ENCODE assay signal across 1 cellular context in genomic region chr19:11481777-11482383, GRCh38.
TF ChIP-seq lines count a peak whose summit lies in the region.

No MANE protein-coding gene starts in this region.

TF ChIP-seq in HepG2, 621 proteins besides CTCF, POLR2A, EP300 and RAD21 (continued from another document):
- no peak for TF ChIP-seq ZHX2 (IDR thresholded peaks at IDR 0.05; ENCODE audit: low read depth)
- TF ChIP-seq ZHX2 (CRISPR knock-in tag; IDR thresholded peaks at IDR 0.05; ENCODE audit: borderline replicate concordance) = no peak
- TF ChIP-seq PITX1 (CRISPR knock-in tag; IDR thresholded peaks at IDR 0.05) = 0 out of 2 replicates have a peak, but pooled peaks have one; percentile 27
- TF ChIP-seq U2AF2 (IDR thresholded peaks at IDR 0.05; ENCODE audit: low read depth, low read length) = no peak
- no peak for TF ChIP-seq ZNF724P (CRISPR knock-in tag; IDR thresholded peaks at IDR 0.05; ENCODE audit: borderline replicate concordance)
- TF ChIP-seq HOXD1 (CRISPR knock-in tag; IDR thresholded peaks at IDR 0.05) = no peak
- TF ChIP-seq PHF8 (CRISPR knock-in tag; IDR thresholded peaks at IDR 0.05) = no peak
- TF ChIP-seq ZNF749 (CRISPR knock-in tag; IDR thresholded peaks at IDR 0.05; ENCODE audit: borderline replicate concordance) = no peak
- TF ChIP-seq ZNF713 (CRISPR knock-in tag; IDR thresholded peaks at IDR 0.05) = no peak
- TF ChIP-seq POGK (CRISPR knock-in tag; conservative IDR thresholded peaks at IDR 0.05) = peak; percentile 33; the same call in 1 of the 2 replicates
- TF ChIP-seq PRMT3 (CRISPR knock-in tag; IDR thresholded peaks at IDR 0.05; ENCODE audit: borderline replicate concordance, low read depth) = peak; percentile 1; the same call in 1 of the 2 replicates
- TF ChIP-seq HDAC1 (CRISPR knock-in tag; IDR thresholded peaks at IDR 0.05) = peak; percentile 12; the same call in 1 of the 2 replicates
- no peak for TF ChIP-seq NKX3-1 (CRISPR knock-in tag; IDR thresholded peaks at IDR 0.05)
- no peak; the same call in 1 of the 2 replicates for TF ChIP-seq MXD1 (CRISPR knock-in tag; IDR thresholded peaks at IDR 0.05)
- no peak for TF ChIP-seq KDM5A (IDR thresholded peaks at IDR 0.05; ENCODE audit: borderline replicate concordance, low read length)
- TF ChIP-seq MEF2D (CRISPR knock-in tag; IDR thresholded peaks at IDR 0.05) = no peak
- TF ChIP-seq ZFP1 (CRISPR knock-in tag; IDR thresholded peaks at IDR 0.05) = no peak
- TF ChIP-seq GABPB1 (CRISPR knock-in tag; IDR thresholded peaks at IDR 0.05) = no peak
- TF ChIP-seq ZNF780A (CRISPR knock-in tag; IDR thresholded peaks at IDR 0.05) = no peak
- no peak for TF ChIP-seq SMC3 (IDR thresholded peaks at IDR 0.05; ENCODE audit: low read length)
- TF ChIP-seq ZNF432 (CRISPR knock-in tag; IDR thresholded peaks at IDR 0.05; ENCODE audit: borderline replicate concordance) = no peak
- TF ChIP-seq NFIC (IDR thresholded peaks at IDR 0.05; ENCODE audit: low read length) = no peak
- no peak for TF ChIP-seq REL (CRISPR knock-in tag; conservative IDR thresholded peaks at IDR 0.05)
TF ChIP-seq in HepG2: peak in this region for 20.
